Comparison of ENCODE assay signal across 1 cellular context in the genomic region with DNA sequence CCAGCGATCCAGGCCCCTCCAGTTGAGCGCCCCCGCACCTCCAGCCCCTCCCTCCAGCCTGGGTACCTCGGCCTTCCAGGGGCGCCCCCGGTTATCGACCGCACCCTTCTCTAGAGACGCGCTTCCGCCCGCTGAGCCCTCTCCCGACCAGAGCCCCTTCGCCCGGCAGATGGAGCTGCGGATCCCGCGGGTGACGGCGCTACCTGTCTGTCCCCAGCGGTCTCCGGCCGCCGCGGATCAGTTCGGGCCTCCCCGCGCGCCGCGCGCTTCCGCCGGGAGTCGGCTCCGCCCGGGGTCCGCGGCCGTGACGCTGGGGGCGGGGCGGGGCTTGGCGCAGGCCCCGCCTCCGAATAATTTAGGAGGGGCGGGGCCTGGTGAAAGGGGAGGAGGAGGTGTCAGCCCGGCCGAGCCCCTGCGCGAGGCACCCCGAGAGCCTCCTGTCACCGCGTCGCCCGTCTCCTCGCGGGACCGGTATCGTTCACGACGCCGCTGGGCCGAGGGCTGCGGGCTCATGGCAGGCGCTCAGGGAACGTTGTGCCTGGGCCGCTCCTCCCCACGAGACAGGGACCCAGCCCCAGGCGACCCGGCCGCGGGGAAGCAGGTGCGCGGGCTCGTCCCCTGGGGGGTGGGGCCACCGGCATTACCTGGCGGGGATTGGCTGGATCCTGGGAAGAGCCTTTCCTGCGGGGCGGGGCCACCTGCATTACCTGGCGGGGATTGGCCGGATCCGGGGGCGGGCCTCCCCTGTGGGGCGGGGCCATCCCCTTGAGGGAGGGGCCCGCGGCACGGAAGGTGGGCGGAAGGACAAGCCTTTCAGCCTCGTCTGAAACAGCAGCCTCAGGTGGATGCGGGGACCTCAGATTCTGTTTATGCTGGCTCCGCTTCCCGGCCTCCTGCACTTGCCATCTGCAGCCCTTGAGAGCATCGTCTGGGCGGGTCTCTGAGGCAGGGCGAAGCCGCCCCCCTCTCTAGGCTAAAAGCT.
TF ChIP-seq lines count a peak whose summit lies in the region.

A gene with protein sequence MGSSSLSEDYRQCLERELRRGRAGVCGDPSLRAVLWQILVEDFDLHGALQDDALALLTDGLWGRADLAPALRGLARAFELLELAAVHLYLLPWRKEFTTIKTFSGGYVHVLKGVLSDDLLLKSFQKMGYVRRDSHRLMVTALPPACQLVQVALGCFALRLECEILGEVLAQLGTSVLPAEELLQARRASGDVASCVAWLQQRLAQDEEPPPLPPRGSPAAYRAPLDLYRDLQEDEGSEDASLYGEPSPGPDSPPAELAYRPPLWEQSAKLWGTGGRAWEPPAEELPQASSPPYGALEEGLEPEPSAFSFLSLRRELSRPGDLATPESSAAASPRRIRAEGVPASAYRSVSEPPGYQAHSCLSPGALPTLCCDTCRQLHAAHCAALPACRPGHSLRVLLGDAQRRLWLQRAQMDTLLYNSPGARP (minus strand): TSS at position 281 of the 982 bp plus-strand sequence. CDS start 473 bp downstream, outside the sequence.

TF ChIP-seq in GM12878, 131 proteins besides CTCF, POLR2A, EP300 and RAD21 (continued from another document and continues in another):
- TF ChIP-seq, protein P1, sequence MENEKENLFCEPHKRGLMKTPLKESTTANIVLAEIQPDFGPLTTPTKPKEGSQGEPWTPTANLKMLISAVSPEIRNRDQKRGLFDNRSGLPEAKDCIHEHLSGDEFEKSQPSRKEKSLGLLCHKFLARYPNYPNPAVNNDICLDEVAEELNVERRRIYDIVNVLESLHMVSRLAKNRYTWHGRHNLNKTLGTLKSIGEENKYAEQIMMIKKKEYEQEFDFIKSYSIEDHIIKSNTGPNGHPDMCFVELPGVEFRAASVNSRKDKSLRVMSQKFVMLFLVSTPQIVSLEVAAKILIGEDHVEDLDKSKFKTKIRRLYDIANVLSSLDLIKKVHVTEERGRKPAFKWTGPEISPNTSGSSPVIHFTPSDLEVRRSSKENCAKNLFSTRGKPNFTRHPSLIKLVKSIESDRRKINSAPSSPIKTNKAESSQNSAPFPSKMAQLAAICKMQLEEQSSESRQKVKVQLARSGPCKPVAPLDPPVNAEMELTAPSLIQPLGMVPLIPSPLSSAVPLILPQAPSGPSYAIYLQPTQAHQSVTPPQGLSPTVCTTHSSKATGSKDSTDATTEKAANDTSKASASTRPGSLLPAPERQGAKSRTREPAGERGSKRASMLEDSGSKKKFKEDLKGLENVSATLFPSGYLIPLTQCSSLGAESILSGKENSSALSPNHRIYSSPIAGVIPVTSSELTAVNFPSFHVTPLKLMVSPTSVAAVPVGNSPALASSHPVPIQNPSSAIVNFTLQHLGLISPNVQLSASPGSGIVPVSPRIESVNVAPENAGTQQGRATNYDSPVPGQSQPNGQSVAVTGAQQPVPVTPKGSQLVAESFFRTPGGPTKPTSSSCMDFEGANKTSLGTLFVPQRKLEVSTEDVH (IDR thresholded peaks at IDR 0.05; ENCODE audit: low read depth, partially characterized antibody) = no peak
- no peak for TF ChIP-seq NFXL1 (IDR thresholded peaks at IDR 0.05; ENCODE audit: borderline replicate concordance)
- TF ChIP-seq SIN3A (IDR thresholded peaks at IDR 0.05; ENCODE audit: low read depth, low read length) = peak; percentile 84
- TF ChIP-seq POLR2AphosphoS5 (IDR thresholded peaks at IDR 0.05; ENCODE audit: low read length) = 0 out of 2 replicates have a peak, but pooled peaks have one; percentile 35
- TF ChIP-seq MYC (IDR thresholded peaks at IDR 0.05; ENCODE audit: insufficient read depth, insufficient read length, insufficient replicate concordance, low read length, severe bottlenecking) = no peak
- TF ChIP-seq ATF7 (IDR thresholded peaks at IDR 0.05; ENCODE audit: low read depth) = no peak
- TF ChIP-seq ZNF384 (IDR thresholded peaks at IDR 0.05; ENCODE audit: borderline replicate concordance, low read depth, low read length) = no peak
- TF ChIP-seq, protein P2, sequence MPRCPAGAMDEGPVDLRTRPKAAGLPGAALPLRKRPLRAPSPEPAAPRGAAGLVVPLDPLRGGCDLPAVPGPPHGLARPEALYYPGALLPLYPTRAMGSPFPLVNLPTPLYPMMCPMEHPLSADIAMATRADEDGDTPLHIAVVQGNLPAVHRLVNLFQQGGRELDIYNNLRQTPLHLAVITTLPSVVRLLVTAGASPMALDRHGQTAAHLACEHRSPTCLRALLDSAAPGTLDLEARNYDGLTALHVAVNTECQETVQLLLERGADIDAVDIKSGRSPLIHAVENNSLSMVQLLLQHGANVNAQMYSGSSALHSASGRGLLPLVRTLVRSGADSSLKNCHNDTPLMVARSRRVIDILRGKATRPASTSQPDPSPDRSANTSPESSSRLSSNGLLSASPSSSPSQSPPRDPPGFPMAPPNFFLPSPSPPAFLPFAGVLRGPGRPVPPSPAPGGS (IDR thresholded peaks at IDR 0.05; ENCODE audit: borderline replicate concordance, insufficient read depth, low read depth, low read length, poor library complexity, severe bottlenecking) = no peak
- TF ChIP-seq PAX5 (IDR thresholded peaks at IDR 0.05; ENCODE audit: borderline replicate concordance, low read depth, low read length) = no peak; the same call in 1 of the 2 replicates
- TF ChIP-seq TCF3 (IDR thresholded peaks at IDR 0.05; ENCODE audit: borderline replicate concordance, insufficient read depth, low read depth, low read length) = 0 out of 2 replicates have a peak, but pooled peaks have one; percentile 28
- TF ChIP-seq, protein P3, sequence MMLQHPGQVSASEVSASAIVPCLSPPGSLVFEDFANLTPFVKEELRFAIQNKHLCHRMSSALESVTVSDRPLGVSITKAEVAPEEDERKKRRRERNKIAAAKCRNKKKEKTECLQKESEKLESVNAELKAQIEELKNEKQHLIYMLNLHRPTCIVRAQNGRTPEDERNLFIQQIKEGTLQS (IDR thresholded peaks at IDR 0.05; ENCODE audit: borderline replicate concordance, extremely low read depth, low read depth, low read length) = no peak
- TF ChIP-seq TCF12 (IDR thresholded peaks at IDR 0.05; ENCODE audit: low read depth, low read length) = no peak; the same call in 1 of the 2 replicates
- no peak for TF ChIP-seq TARDBP (IDR thresholded peaks at IDR 0.05; ENCODE audit: borderline replicate concordance)
- TF ChIP-seq ZBED1 (IDR thresholded peaks at IDR 0.05; ENCODE audit: borderline replicate concordance) = no peak
- no peak for TF ChIP-seq ZNF24 (IDR thresholded peaks at IDR 0.05)
- no peak for TF ChIP-seq CBX3 (IDR thresholded peaks at IDR 0.05; ENCODE audit: borderline replicate concordance, low read depth)
- TF ChIP-seq JUNB (IDR thresholded peaks at IDR 0.05) = no peak
- no peak for TF ChIP-seq TCF7 (IDR thresholded peaks at IDR 0.05; ENCODE audit: borderline replicate concordance)
- TF ChIP-seq WRNIP1 (IDR thresholded peaks at IDR 0.05; ENCODE audit: borderline replicate concordance, low read depth, low read length) = no peak
- TF ChIP-seq, protein P4, sequence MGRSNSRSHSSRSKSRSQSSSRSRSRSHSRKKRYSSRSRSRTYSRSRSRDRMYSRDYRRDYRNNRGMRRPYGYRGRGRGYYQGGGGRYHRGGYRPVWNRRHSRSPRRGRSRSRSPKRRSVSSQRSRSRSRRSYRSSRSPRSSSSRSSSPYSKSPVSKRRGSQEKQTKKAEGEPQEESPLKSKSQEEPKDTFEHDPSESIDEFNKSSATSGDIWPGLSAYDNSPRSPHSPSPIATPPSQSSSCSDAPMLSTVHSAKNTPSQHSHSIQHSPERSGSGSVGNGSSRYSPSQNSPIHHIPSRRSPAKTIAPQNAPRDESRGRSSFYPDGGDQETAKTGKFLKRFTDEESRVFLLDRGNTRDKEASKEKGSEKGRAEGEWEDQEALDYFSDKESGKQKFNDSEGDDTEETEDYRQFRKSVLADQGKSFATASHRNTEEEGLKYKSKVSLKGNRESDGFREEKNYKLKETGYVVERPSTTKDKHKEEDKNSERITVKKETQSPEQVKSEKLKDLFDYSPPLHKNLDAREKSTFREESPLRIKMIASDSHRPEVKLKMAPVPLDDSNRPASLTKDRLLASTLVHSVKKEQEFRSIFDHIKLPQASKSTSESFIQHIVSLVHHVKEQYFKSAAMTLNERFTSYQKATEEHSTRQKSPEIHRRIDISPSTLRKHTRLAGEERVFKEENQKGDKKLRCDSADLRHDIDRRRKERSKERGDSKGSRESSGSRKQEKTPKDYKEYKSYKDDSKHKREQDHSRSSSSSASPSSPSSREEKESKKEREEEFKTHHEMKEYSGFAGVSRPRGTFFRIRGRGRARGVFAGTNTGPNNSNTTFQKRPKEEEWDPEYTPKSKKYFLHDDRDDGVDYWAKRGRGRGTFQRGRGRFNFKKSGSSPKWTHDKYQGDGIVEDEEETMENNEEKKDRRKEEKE (IDR thresholded peaks at IDR 0.05) = no peak
- TF ChIP-seq, protein P5, sequence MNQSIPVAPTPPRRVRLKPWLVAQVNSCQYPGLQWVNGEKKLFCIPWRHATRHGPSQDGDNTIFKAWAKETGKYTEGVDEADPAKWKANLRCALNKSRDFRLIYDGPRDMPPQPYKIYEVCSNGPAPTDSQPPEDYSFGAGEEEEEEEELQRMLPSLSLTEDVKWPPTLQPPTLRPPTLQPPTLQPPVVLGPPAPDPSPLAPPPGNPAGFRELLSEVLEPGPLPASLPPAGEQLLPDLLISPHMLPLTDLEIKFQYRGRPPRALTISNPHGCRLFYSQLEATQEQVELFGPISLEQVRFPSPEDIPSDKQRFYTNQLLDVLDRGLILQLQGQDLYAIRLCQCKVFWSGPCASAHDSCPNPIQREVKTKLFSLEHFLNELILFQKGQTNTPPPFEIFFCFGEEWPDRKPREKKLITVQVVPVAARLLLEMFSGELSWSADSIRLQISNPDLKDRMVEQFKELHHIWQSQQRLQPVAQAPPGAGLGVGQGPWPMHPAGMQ (IDR thresholded peaks at IDR 0.05; ENCODE audit: borderline replicate concordance) = no peak
- peak; percentile 28; the same call in 1 of the 2 replicates for TF ChIP-seq NR2C1 (IDR thresholded peaks at IDR 0.05)
- TF ChIP-seq NFIC (IDR thresholded peaks at IDR 0.05; ENCODE audit: low read depth, low read length) = no peak
- 0 out of 2 replicates have a peak, but pooled peaks have one; percentile 30 for TF ChIP-seq DPF2 (IDR thresholded peaks at IDR 0.05)
- TF ChIP-seq, protein P6, sequence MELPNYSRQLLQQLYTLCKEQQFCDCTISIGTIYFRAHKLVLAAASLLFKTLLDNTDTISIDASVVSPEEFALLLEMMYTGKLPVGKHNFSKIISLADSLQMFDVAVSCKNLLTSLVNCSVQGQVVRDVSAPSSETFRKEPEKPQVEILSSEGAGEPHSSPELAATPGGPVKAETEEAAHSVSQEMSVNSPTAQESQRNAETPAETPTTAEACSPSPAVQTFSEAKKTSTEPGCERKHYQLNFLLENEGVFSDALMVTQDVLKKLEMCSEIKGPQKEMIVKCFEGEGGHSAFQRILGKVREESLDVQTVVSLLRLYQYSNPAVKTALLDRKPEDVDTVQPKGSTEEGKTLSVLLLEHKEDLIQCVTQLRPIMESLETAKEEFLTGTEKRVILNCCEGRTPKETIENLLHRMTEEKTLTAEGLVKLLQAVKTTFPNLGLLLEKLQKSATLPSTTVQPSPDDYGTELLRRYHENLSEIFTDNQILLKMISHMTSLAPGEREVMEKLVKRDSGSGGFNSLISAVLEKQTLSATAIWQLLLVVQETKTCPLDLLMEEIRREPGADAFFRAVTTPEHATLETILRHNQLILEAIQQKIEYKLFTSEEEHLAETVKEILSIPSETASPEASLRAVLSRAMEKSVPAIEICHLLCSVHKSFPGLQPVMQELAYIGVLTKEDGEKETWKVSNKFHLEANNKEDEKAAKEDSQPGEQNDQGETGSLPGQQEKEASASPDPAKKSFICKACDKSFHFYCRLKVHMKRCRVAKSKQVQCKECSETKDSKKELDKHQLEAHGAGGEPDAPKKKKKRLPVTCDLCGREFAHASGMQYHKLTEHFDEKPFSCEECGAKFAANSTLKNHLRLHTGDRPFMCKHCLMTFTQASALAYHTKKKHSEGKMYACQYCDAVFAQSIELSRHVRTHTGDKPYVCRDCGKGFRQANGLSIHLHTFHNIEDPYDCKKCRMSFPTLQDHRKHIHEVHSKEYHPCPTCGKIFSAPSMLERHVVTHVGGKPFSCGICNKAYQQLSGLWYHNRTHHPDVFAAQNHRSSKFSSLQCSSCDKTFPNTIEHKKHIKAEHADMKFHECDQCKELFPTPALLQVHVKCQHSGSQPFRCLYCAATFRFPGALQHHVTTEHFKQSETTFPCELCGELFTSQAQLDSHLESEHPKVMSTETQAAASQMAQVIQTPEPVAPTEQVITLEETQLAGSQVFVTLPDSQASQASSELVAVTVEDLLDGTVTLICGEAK (IDR thresholded peaks at IDR 0.05; ENCODE audit: borderline replicate concordance) = no peak
- no peak for TF ChIP-seq SMAD5 (IDR thresholded peaks at IDR 0.05; ENCODE audit: low read depth)
- no peak for TF ChIP-seq MTA3 (IDR thresholded peaks at IDR 0.05; ENCODE audit: borderline replicate concordance, low read length)
- no peak; the same call in none of the 2 replicates for TF ChIP-seq HCFC1 (IDR thresholded peaks at IDR 0.05; ENCODE audit: low read length)
- no peak for TF ChIP-seq ETV6 (conservative IDR thresholded peaks at IDR 0.05 in 1 of 2, IDR thresholded peaks at IDR 0.05 in 1 of 2; ENCODE audit: borderline replicate concordance in 1 of 2, low read depth in 1 of 2)
- TF ChIP-seq SRF (IDR thresholded peaks at IDR 0.05; ENCODE audit: low read depth in 2 of 2, low read length in 2 of 2) = peak; percentile 7 to 51; a peak in 1 of 4 replicates
- TF ChIP-seq ZNF207 (IDR thresholded peaks at IDR 0.05; ENCODE audit: borderline replicate concordance) = 0 out of 2 replicates have a peak, but pooled peaks have one; percentile 36
- TF ChIP-seq IKZF1 (conservative IDR thresholded peaks at IDR 0.05) = peak; percentile 7; the same call in 1 of the 2 replicates
- TF ChIP-seq FOXM1 (IDR thresholded peaks at IDR 0.05; ENCODE audit: low read depth, low read length) = no peak
- peak; percentile 73 for TF ChIP-seq LARP7 (IDR thresholded peaks at IDR 0.05)
- no peak for TF ChIP-seq KAT2A (conservative IDR thresholded peaks at IDR 0.05; ENCODE audit: control insufficient read depth, low read depth, low read length)
- TF ChIP-seq CBX5 (IDR thresholded peaks at IDR 0.05; ENCODE audit: low read depth) = no peak
- TF ChIP-seq, protein P7, sequence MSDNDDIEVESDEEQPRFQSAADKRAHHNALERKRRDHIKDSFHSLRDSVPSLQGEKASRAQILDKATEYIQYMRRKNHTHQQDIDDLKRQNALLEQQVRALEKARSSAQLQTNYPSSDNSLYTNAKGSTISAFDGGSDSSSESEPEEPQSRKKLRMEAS (IDR thresholded peaks at IDR 0.05; ENCODE audit: low read depth, low read length) = peak; percentile 72
- peak; percentile 3 to 71; a peak in 2 of 4 replicates for TF ChIP-seq BHLHE40 (IDR thresholded peaks at IDR 0.05; ENCODE audit: borderline replicate concordance in 1 of 2, low read depth in 2 of 2, low read length in 1 of 2)
- TF ChIP-seq, protein P8, sequence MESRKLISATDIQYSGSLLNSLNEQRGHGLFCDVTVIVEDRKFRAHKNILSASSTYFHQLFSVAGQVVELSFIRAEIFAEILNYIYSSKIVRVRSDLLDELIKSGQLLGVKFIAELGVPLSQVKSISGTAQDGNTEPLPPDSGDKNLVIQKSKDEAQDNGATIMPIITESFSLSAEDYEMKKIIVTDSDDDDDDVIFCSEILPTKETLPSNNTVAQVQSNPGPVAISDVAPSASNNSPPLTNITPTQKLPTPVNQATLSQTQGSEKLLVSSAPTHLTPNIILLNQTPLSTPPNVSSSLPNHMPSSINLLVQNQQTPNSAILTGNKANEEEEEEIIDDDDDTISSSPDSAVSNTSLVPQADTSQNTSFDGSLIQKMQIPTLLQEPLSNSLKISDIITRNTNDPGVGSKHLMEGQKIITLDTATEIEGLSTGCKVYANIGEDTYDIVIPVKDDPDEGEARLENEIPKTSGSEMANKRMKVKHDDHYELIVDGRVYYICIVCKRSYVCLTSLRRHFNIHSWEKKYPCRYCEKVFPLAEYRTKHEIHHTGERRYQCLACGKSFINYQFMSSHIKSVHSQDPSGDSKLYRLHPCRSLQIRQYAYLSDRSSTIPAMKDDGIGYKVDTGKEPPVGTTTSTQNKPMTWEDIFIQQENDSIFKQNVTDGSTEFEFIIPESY (IDR thresholded peaks at IDR 0.05) = no peak
- 0 out of 2 replicates have a peak, but pooled peaks have one; percentile 6 for TF ChIP-seq CREM (IDR thresholded peaks at IDR 0.05; ENCODE audit: low read depth)
- no peak for TF ChIP-seq BMI1 (IDR thresholded peaks at IDR 0.05; ENCODE audit: borderline replicate concordance)
